Comparison of ENCODE assay signal across 11 cellular contexts in the genomic region with DNA sequence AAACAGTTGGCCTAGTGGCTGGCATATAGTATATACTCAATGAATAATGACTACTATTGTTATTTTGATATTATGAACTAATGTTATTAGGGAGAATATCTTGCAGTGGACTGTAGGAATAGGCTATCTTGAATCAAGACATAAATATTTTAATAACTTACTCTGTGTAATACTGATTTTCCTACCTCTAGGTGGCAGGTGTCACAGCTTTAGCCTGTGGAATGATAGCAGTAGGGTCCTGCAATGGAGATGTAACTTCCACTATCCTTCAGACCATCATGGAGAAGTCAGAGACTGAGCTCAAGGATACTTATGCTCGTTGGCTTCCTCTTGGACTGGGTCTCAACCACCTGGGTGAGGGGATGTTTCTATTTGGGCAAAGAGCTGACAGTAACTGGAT. TPM values are rescaled to one million over a fixed set of nuclear protein-coding genes. Genes with fewer than 3 reads are reported as not detected.
DNase-seq lines count a peak whose midpoint lies in the region; ATAC-seq and TF ChIP-seq lines count a peak whose summit lies in the region.
"Had no signal": no experiment of that assay in that cellular context is flagged by ENCODE, and none has a peak within 500 bp of the region (broad histone marks: within the 10 kb centered on the region; RNA-seq: fewer than 3 reads in every experiment).

No MANE protein-coding gene starts in this region.

- H3K36me3 Mint-ChIP-seq in activated naive CD4-positive, alpha-beta T cell treated with anti-CD3 and anti-CD28 coated beads, Interleukin-2, amount 10 ng/mL, durations not matched to agents 7 days and 5 days, result peaks cover 71% of the 10 kb centered on the region

- H3K27me3 ChIP-seq in prostate gland (replicated peaks; ENCODE audit: insufficient read depth), result no peaks in the 10 kb centered on the region
- H3K27me3 ChIP-seq: BLaER1 treated with 17β-estradiol and CSF1 and Interleukin-3, amounts not matched to agents 10 nM and 100 nM had no signal

- H3K27ac ChIP-seq in prostate gland, result no peak overlapping the region
- H3K27ac ChIP-seq: BLaER1 treated with 17β-estradiol and CSF1 and Interleukin-3, amounts not matched to agents 10 nM and 100 nM had no signal

- CTCF ChIA-PET in activated naive CD4-positive, alpha-beta T cell treated with anti-CD3 and anti-CD28 coated beads, Interleukin-2, amount 10 ng/mL, durations not matched to agents 7 days and 5 days (lab: Charles Lee), result interaction anchor here (0.7 to 1.3 kb wide), 3 partner anchors 48 to 203 kb away, joined by 3 read pairs; no protein-coding TSS in a partner anchor

- intact Hi-C loops in prostate gland (cut with DNase I), result no loop called here

- DNase-seq in NCI-H2227 (lab: John Stamatoyannopoulos, UW; ENCODE audit: unreplicated experiment) (peak; percentile 11), NCI-H2227 treated with DMSO at 0.1 percent for 48 hours (lab: John Stamatoyannopoulos, UW) (no peak), NCI-H2196 (lab: John Stamatoyannopoulos, UW; ENCODE audit: unreplicated experiment) (peak; percentile 66), dermis blood vessel endothelial cell (peak; percentile 59), prostate gland (ENCODE audit: low spot score) (no peak), amygdala (lab: John Stamatoyannopoulos, UW) (no peak)
- DNase-seq in activated naive CD4-positive, alpha-beta T cell treated with anti-CD3 and anti-CD28 coated beads, Interleukin-2, amount 10 ng/mL, durations not matched to agents 7 days and 5 days, result no peak
- DNase-seq: effector CD8-positive, alpha-beta T cell; NCI-H1092 treated with DMSO at 0.1 percent for 48 hours had no signal

- no peaks in the 10 kb centered on the region for H3K9me3 Mint-ChIP-seq in activated naive CD4-positive, alpha-beta T cell treated with anti-CD3 and anti-CD28 coated beads, Interleukin-2, amount 10 ng/mL, durations not matched to agents 7 days and 5 days

- peak in 3 of 4 experiments; percentile 24 to 28 (median 28) for TF ChIP-seq CTCF in prostate gland (IDR thresholded peaks at IDR 0.05)

- no peak overlapping the region for H3K4me3 Mint-ChIP-seq in activated naive CD4-positive, alpha-beta T cell treated with anti-CD3 and anti-CD28 coated beads, Interleukin-2, amount 10 ng/mL, durations not matched to agents 7 days and 5 days

- no peaks in the 10 kb centered on the region for H3K4me1 ChIP-seq in prostate gland (replicated peaks)

- no peaks in the 10 kb centered on the region for H3K27me3 Mint-ChIP-seq in activated naive CD4-positive, alpha-beta T cell treated with anti-CD3 and anti-CD28 coated beads, Interleukin-2, amount 10 ng/mL, durations not matched to agents 7 days and 5 days

- peaks cover 6% of the 10 kb centered on the region for H3K4me1 Mint-ChIP-seq in activated naive CD4-positive, alpha-beta T cell treated with anti-CD3 and anti-CD28 coated beads, Interleukin-2, amount 10 ng/mL, durations not matched to agents 7 days and 5 days

- H3K9me3 ChIP-seq in prostate gland, result no peaks in the 10 kb centered on the region
- H3K9me3 ChIP-seq: BLaER1 treated with 17β-estradiol and CSF1 and Interleukin-3, amounts not matched to agents 10 nM and 100 nM had no signal

- H3K36me3 ChIP-seq in prostate gland, result peaks cover 11 to 47% of the 10 kb centered on the region in 2 donors

- TF ChIP-seq POLR2A in prostate gland (IDR thresholded peaks at IDR 0.05), result no peak

- no peak for ATAC-seq in GM18511 (IDR thresholded peaks at IDR 0.05; ENCODE audit: unreplicated experiment)

- H3K27ac Mint-ChIP-seq in activated naive CD4-positive, alpha-beta T cell treated with anti-CD3 and anti-CD28 coated beads, Interleukin-2, amount 10 ng/mL, durations not matched to agents 7 days and 5 days, result no peak overlapping the region

- 73% methylated on average over 1 of the region's 1 CpG for WGBS in prostate gland

- H3K4me3 ChIP-seq in prostate gland, result no peak overlapping the region
- H3K4me3 ChIP-seq: BLaER1 treated with 17β-estradiol and CSF1 and Interleukin-3, amounts not matched to agents 10 nM and 100 nM had no signal

RNA-seq across cellular contexts. Expression of a gene that starts 6.5 kb away (rescaled TPM):
- total RNA-seq in dermis blood vessel endothelial cell, result 411 and 593 TPM in 2 replicates
- total RNA-seq in prostate gland, result 100 to 1,000 TPM; 230 to 272 TPM

RNA-seq across cellular contexts. Expression of a gene that starts 8.8 kb away (rescaled TPM):
- total RNA-seq in dermis blood vessel endothelial cell (217 and 574 TPM in 2 replicates), prostate gland (100 to 1,000 TPM; 331 to 370 TPM)

RNA-seq across cellular contexts. Expression of a gene that starts 29.8 kb away (rescaled TPM):
- total RNA-seq in dermis blood vessel endothelial cell (not detected in 2 replicates), prostate gland (under 1 TPM in 1 of 2 donors, not detected in 1; 0.57 TPM)

RNA-seq across cellular contexts. Expression of a gene that starts 31.8 kb away (rescaled TPM):
- total RNA-seq in dermis blood vessel endothelial cell (32.9 and 50.5 TPM in 2 replicates), prostate gland (10 to 100 TPM; 22.0 to 71.0 TPM)

RNA-seq across cellular contexts. Expression of a gene that starts 44.2 kb away (rescaled TPM):
- not detected in 2 replicates for total RNA-seq in dermis blood vessel endothelial cell
- under 1 TPM in 1 of 2 donors, not detected in 1; 0.82 TPM for total RNA-seq in prostate gland

Comparison
In these comparisons a context has a peak if more than half of its experiments do, and no peak if none do; other contexts are left out.
1. DNase-seq: peak in NCI-H2227 (single experiment), NCI-H2196 (single experiment) and dermis blood vessel endothelial cell (single experiment); none in NCI-H2227 treated with DMSO at 0.1 percent for 48 hours (single experiment), prostate gland (single experiment), amygdala (0 of 56) and activated naive CD4-positive, alpha-beta T cell treated with anti-CD3 and anti-CD28 coated beads, Interleukin-2, amount 10 ng/mL, durations not matched to agents 7 days and 5 days (single experiment).